8 cellular contexts compared by ENCODE assay signal in the genomic region with DNA sequence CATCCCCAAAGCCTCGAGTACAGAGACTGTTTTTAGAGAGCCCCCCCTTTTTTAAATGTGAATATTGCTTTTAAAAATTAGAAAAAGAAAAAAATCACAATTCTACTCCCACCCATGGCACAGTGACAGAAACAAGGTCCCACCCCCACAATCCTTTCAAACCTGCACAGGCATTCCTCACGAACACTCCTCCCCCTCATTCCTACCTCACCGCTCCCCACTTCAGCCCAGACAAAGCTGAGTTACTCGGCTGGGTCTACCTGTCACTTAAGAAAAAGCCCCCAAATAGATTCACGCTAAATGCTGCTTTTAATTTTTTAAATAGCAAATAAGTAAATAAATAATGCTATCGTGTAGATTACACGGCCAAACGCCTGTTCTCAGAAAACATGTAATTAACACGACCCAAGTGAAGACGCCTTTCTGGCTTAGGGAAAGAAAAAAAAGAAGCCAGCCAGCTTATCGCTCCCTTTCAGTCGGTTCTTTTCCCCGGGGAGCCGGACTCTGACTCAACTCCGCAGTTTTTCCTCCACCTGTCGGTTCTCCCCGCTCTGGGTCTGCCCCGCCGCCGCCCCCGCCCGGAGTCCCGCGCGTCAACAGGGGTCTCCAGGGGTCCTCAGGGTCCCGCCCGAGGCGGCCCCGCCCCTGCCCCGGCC. TPM values are rescaled to one million over a fixed set of nuclear protein-coding genes. Genes with fewer than 3 reads are reported as not detected.
DNase-seq lines count a peak whose midpoint lies in the region; ATAC-seq, FAIRE-seq and TF ChIP-seq lines count a peak whose summit lies in the region.

No MANE protein-coding gene starts in this region.

- intact Hi-C loops in K562 (cut with micrococcal nuclease), result loop anchor here (2.0 kb wide), 1 partner anchor 81 kb away; no protein-coding TSS in a partner anchor
- intact Hi-C loops in HepG2 (cut with micrococcal nuclease; ENCODE audit: unreplicated experiment), result loop anchor here (1.0 to 5.0 kb wide), 3 partner anchors 51 to 560 kb away; no protein-coding TSS in a partner anchor

- BruUV-seq in K562 (replicated peaks; lab: Mats Ljungman, UMichigan) (no TSS peak), HepG2 (replicated peaks; lab: Mats Ljungman, UMichigan) (no TSS peak)

- no peaks in the 10 kb centered on the region for H3K9me1 ChIP-seq in K562 (ENCODE audit: control insufficient read depth, insufficient read depth, low read length)

- DNase-seq in NCI-H2107 (lab: John Stamatoyannopoulos, UW), result peak; percentile 12
- no peak for DNase-seq in NCI-H2107 treated with DMSO at 0.1 percent for 48 hours (lab: John Stamatoyannopoulos, UW; ENCODE audit: unreplicated experiment)
- no peak for DNase-seq in LNCaP clone FGC (ENCODE audit: low read depth)
- DNase-seq in K562 (ENCODE audit: extremely low read depth in 1 of 4, low spot score in 3 of 4), result peak in 3 of 4 experiments; percentile 11 to 66 (median 46)
- no peak for DNase-seq in HepG2 (ENCODE audit: low spot score)
- peak; percentile 27 for DNase-seq in thoracic aorta (ENCODE audit: low spot score)

- CTCF ChIA-PET in K562 (lab: Yijun Ruan, JAX; ENCODE audit: low intra/inter-chr PET ratio), result interaction anchor here (0.9 to 2.4 kb wide), 3 partner anchors 79 to 92 kb away, joined by 4 to 8 read pairs (median 5); no protein-coding TSS in a partner anchor
- CTCF ChIA-PET in HepG2 (lab: Yijun Ruan, JAX; ENCODE audit: low intra/inter-chr PET ratio, low total read pairs), result interaction anchor here (1.7 kb wide), 1 partner anchor 80 kb away, joined by 14 read pairs; no protein-coding TSS in a partner anchor

- TF ChIP-seq POLR2A in K562 (conservative IDR thresholded peaks at IDR 0.05) (no peak), HepG2 (IDR thresholded peaks at IDR 0.05; ENCODE audit: insufficient read depth in 1 of 2, low read depth in 2 of 2, low read length in 2 of 2) (no peak)

- H3K36me3 ChIP-seq in K562 (ENCODE audit: control insufficient read depth, insufficient read depth, low read length), result no peaks in the 10 kb centered on the region
- no peaks in the 10 kb centered on the region for H3K36me3 ChIP-seq in HepG2 (replicated peaks in 1 of 2; ENCODE audit: control insufficient read depth in 1 of 2, insufficient read depth in 2 of 2, low read length in 2 of 2)
- H3K36me3 ChIP-seq in thoracic aorta, result no peaks in the 10 kb centered on the region

- FAIRE-seq in K562 (lab: Jason Lieb, UNC), result peak; percentile 23
- FAIRE-seq in HepG2 (lab: Jason Lieb, UNC), result no peak

- H2AFZ ChIP-seq in K562 (ENCODE audit: low read depth, low read length), result peak overlapping the region; percentile 43; the same call in 1 of the 2 replicates
- H2AFZ ChIP-seq in HepG2 (ENCODE audit: low read length), result no peak overlapping the region

- H3K9ac ChIP-seq in K562 (ENCODE audit: insufficient read depth in 1 of 2, low read depth in 2 of 2, low read length in 2 of 2), result peak overlapping the region in 1 of 2 experiments; percentile 91; a peak in 2 of 4 replicates
- peak overlapping the region; percentile 85 for H3K9ac ChIP-seq in HepG2 (ENCODE audit: insufficient read depth, low read depth, low read length)

- H3K4me2 ChIP-seq in K562 (ENCODE audit: insufficient read depth, low read length), result peak overlapping the region; percentile 74; the same call in 1 of the 2 replicates
- peak overlapping the region; percentile 78 for H3K4me2 ChIP-seq in HepG2 (ENCODE audit: low read depth, low read length)

- H3K79me2 ChIP-seq in K562 (ENCODE audit: control insufficient read depth, insufficient read depth, low read length) (no peaks in the 10 kb centered on the region), HepG2 (ENCODE audit: insufficient read depth, low read length) (peaks cover 16% of the 10 kb centered on the region)

- H3K4me3 ChIP-seq in LNCaP clone FGC (ENCODE audit: low read depth, low read length) (peak overlapping the region; percentile 66), K562 (peak overlapping the region; percentile 68), HepG2 (replicated peaks in 1 of 3; ENCODE audit: insufficient read depth in 1 of 3, low read depth in 2 of 3, low read length in 3 of 3) (peak overlapping the region; percentile 69 to 85 (median 81)), thoracic aorta (peak overlapping the region; percentile 95)

- H4K20me1 ChIP-seq in K562 (replicated peaks; ENCODE audit: control insufficient read depth, insufficient read depth, low read length) (no peaks in the 10 kb centered on the region), HepG2 (ENCODE audit: insufficient read depth, low read length) (no peaks in the 10 kb centered on the region)

- H3K4me1 ChIP-seq in K562 (replicated peaks in 1 of 2; ENCODE audit: control insufficient read depth in 2 of 2, insufficient read depth in 2 of 2, low read length in 2 of 2) (peaks cover 3% of the 10 kb centered on the region in 2 experiments; a peak in 2 of 5 replicates), HepG2 (ENCODE audit: insufficient read depth, low read length) (peaks cover 45% of the 10 kb centered on the region), thoracic aorta (ENCODE audit: control insufficient read depth in 1 of 2, low read depth in 2 of 2) (peaks cover 5 to 59% of the 10 kb centered on the region in 2 donors)

- WGBS in K562 (ENCODE audit: insufficient coverage, low coverage, missing lambda C conversion rate), result under 1% methylated on average over 18 of the region's 30 CpGs
- WGBS in HepG2 (ENCODE audit: low lambda C conversion rate), result 1% methylated on average over 23 of the region's 30 CpGs

- H3K27me3 ChIP-seq in K562 (ENCODE audit: control insufficient read depth in 2 of 2, insufficient read depth in 2 of 2, low read length in 2 of 2) (peaks cover 0 to 3% of the 10 kb centered on the region in 2 experiments; a peak in 2 of 5 replicates), HepG2 (ENCODE audit: control insufficient read depth in 1 of 2, insufficient read depth in 2 of 2, low read length in 2 of 2) (no peaks in the 10 kb centered on the region), thoracic aorta (replicated peaks; ENCODE audit: insufficient read depth) (no peaks in the 10 kb centered on the region)

- POLR2A ChIA-PET in K562 (lab: Yijun Ruan, JAX), result interaction anchor here (0.9 kb wide), 1 partner anchor 13 kb away, joined by 3 read pairs; no protein-coding TSS in a partner anchor
- POLR2A ChIA-PET in HepG2 (lab: Yijun Ruan, JAX), result interaction anchor here (1.3 to 2.7 kb wide), 5 partner anchors 11 to 78 kb away, joined by 3 to 30 read pairs (median 8); no protein-coding TSS in a partner anchor

- TF ChIP-seq RAD21 in K562 (CRISPR knock-in tag; conservative IDR thresholded peaks at IDR 0.05 in 1 of 2, IDR thresholded peaks at IDR 0.05 in 1 of 2) (no peak), HepG2 (CRISPR knock-in tag; IDR thresholded peaks at IDR 0.05) (no peak)

- H3K9me3 ChIP-seq in K562 (replicated peaks; ENCODE audit: control insufficient read depth, insufficient read depth, low read depth, low read length) (no peaks in the 10 kb centered on the region), HepG2 (ENCODE audit: low read length) (no peaks in the 10 kb centered on the region), thoracic aorta (no peaks in the 10 kb centered on the region)

- TF ChIP-seq CTCF in LNCaP clone FGC (IDR thresholded peaks at IDR 0.05; ENCODE audit: control insufficient read depth, extremely low read depth, insufficient read depth), result no peak
- no peak for TF ChIP-seq CTCF in K562 (IDR thresholded peaks at IDR 0.05 in 2 of 3, conservative IDR thresholded peaks at IDR 0.05 in 1 of 3; ENCODE audit: insufficient read depth in 2 of 3, low read depth in 1 of 3, low read length in 3 of 3)
- no peak for TF ChIP-seq CTCF in HepG2 (CRISPR knock-in tag; IDR thresholded peaks at IDR 0.05)
- no peak for TF ChIP-seq CTCF in thoracic aorta (IDR thresholded peaks at IDR 0.05)

- peak; percentile 9; the same call in 2 of the 3 replicates for ATAC-seq in K562
- peak; percentile 19 for ATAC-seq in HepG2
- peak; percentile 5 for ATAC-seq in thoracic aorta (ENCODE audit: insufficient number of reproducible peaks, low FRiP score, low read depth)
- no peak for ATAC-seq in HG02798 (IDR thresholded peaks at IDR 0.05; ENCODE audit: poor library complexity, unreplicated experiment)
- ATAC-seq in HG02981 (IDR thresholded peaks at IDR 0.05; ENCODE audit: unreplicated experiment), result no peak

- no peak overlapping the region for H3K27ac ChIP-seq in K562 (ENCODE audit: extremely low read depth, low read depth, low read length)
- peak overlapping the region; percentile 90 for H3K27ac ChIP-seq in HepG2 (ENCODE audit: extremely low read length, insufficient read depth, low read length)
- H3K27ac ChIP-seq in thoracic aorta, result peak overlapping the region; percentile 85 to 94

- TF ChIP-seq EP300 in K562 (IDR thresholded peaks at IDR 0.05; ENCODE audit: low read length), result no peak
- TF ChIP-seq EP300 in HepG2 (IDR thresholded peaks at IDR 0.05; ENCODE audit: low read depth in 2 of 2, low read length in 2 of 2), result no peak
- TF ChIP-seq EP300 in HepG2 (CRISPR knock-in tag; IDR thresholded peaks at IDR 0.05; ENCODE audit: borderline replicate concordance), result no peak

- in situ Hi-C loops in K562 (cut with MboI), result no loop called here
- in situ Hi-C loops in HepG2 (cut with HindIII; ENCODE audit: extremely low pct_ligation_motif_present, low pct_unique_long_range_greater_than_20kb), result loop anchor here (10.0 kb wide), 1 partner anchor 63 kb away; no protein-coding TSS in a partner anchor

RNA-seq across cellular contexts. Expression of a gene that starts 0.7 kb away (rescaled TPM):
- 0.56 and 0.67 TPM in 2 replicates for total RNA-seq in K562 (2011; cell fraction: chromatin; rRNA removed; ENCODE audit: low replicate concordance)
- total RNA-seq in K562 (2011; cell fraction: nucleolus; rRNA removed), result 0.13 and 0.83 TPM in 2 replicates
- 0.69 and 1.0 TPM in 2 replicates for total RNA-seq in K562 (2011; cell fraction: nucleoplasm; rRNA removed)
- total RNA-seq in K562 (2014; rRNA removed), result 0.20 and 0.23 TPM in 2 replicates
- total RNA-seq in K562 (2014; rRNA removed; fragmentation: Illumina TruSeq; extraction: Trizol), result 0.25 and 0.35 TPM in 2 replicates
- 0.15 and 0.22 TPM in 2 replicates for total RNA-seq in K562 (2015; rRNA removed; fragmentation: Illumina TruSeq; extraction: Trizol)
- total RNA-seq in K562 (2021), result 0.27 and 0.38 TPM in 2 replicates
- 0.28 and 0.50 TPM in 2 replicates for polyA plus RNA-seq in K562 (2011; rRNA removed)
- polyA plus RNA-seq in K562 (2011; cell fraction: cytosol; rRNA removed), result 0.06 and 0.25 TPM in 2 replicates
- 0.28 and 0.50 TPM in 2 replicates for polyA plus RNA-seq in K562 (2011; cell fraction: nucleus; rRNA removed)
- polyA plus RNA-seq in K562 (2012), result 0.17 and 0.39 TPM in 2 replicates
- polyA plus RNA-seq in K562 (2014; fragmentation: Illumina TruSeq; extraction: Trizol), result 0.12 and 0.22 TPM in 2 replicates
- under 1 TPM; 0.03 TPM for polyA plus RNA-seq in K562 (2014; fragmentation: Nextera tagmentation; extraction: Ambion mirVana)
- 0.28 and 0.39 TPM in 2 replicates for polyA plus RNA-seq in K562 (2014; rRNA removed)
- 1.2 and 1.3 TPM in 2 replicates for polyA minus RNA-seq in K562 (2011; rRNA and poly(A)+ RNA removed)
- 0.29 TPM in 1 of 2 replicates, not detected in the other for polyA minus RNA-seq in K562 (2011; cell fraction: cytosol; rRNA and poly(A)+ RNA removed)
- polyA minus RNA-seq in K562 (2011; cell fraction: nucleus; rRNA and poly(A)+ RNA removed), result 0.22 and 0.27 TPM in 2 replicates
- 16.4 and 23.8 TPM in 2 replicates for total RNA-seq in HepG2 (2016; rRNA removed; fragmentation: Illumina TruSeq; extraction: Trizol)
- 4.7 and 4.9 TPM in 2 replicates for total RNA-seq in HepG2 (2016; cell fraction: cytosol; rRNA removed; fragmentation: Illumina TruSeq; extraction: Trizol; ENCODE audit: low read depth)
- 15.7 and 24.1 TPM in 2 replicates for total RNA-seq in HepG2 (2016; cell fraction: insoluble cytoplasmic fraction; rRNA removed; fragmentation: Illumina TruSeq; extraction: Trizol)
- 13.2 and 13.5 TPM in 2 replicates for total RNA-seq in HepG2 (2016; cell fraction: membrane; rRNA removed; fragmentation: Illumina TruSeq; extraction: Trizol)
- total RNA-seq in HepG2 (2016; cell fraction: nucleus; rRNA removed; fragmentation: Illumina TruSeq; extraction: Trizol), result 13.9 and 16.9 TPM in 2 replicates
- polyA plus RNA-seq in HepG2 (2011; rRNA removed), result 6.8 and 7.0 TPM in 2 replicates
- polyA plus RNA-seq in HepG2 (2011; cell fraction: cytosol; rRNA removed), result 4.1 and 4.3 TPM in 2 replicates
- polyA plus RNA-seq in HepG2 (2011; cell fraction: nucleus; rRNA removed), result 3.2 and 3.9 TPM in 2 replicates
- polyA plus RNA-seq in HepG2 (2012), result 4.3 and 5.3 TPM in 2 replicates
- polyA plus RNA-seq in HepG2 (2016; cell fraction: cytosol; fragmentation: Illumina TruSeq; extraction: Trizol; ENCODE audit: low read depth), result 1.6 and 1.8 TPM in 2 replicates
- 14.2 and 15.0 TPM in 2 replicates for polyA plus RNA-seq in HepG2 (2016; cell fraction: insoluble cytoplasmic fraction; fragmentation: Illumina TruSeq; extraction: Trizol; ENCODE audit: low read depth)
- 4.8 and 5.4 TPM in 2 replicates for polyA plus RNA-seq in HepG2 (2016; cell fraction: membrane; fragmentation: Illumina TruSeq; extraction: Trizol; ENCODE audit: low read depth)
- 8.0 and 8.2 TPM in 2 replicates for polyA plus RNA-seq in HepG2 (2016; cell fraction: nucleus; fragmentation: Illumina TruSeq; extraction: Trizol; ENCODE audit: insufficient read depth, low read depth)
- 10.8 and 31.2 TPM in 2 replicates for polyA minus RNA-seq in HepG2 (2011; rRNA and poly(A)+ RNA removed; ENCODE audit: low replicate concordance)
- polyA minus RNA-seq in HepG2 (2011; cell fraction: cytosol; rRNA and poly(A)+ RNA removed), result 12.3 and 12.6 TPM in 2 replicates
- 17.6 and 21.8 TPM in 2 replicates for polyA minus RNA-seq in HepG2 (2011; cell fraction: nucleus; rRNA and poly(A)+ RNA removed)
- 10 to 100 TPM; 28.2 to 48.5 TPM for total RNA-seq in thoracic aorta

Comparison
In these comparisons a context has a peak if more than half of its experiments do, and no peak if none do; other contexts are left out.
1. DNase-seq: peak in NCI-H2107 (single experiment), K562 (3 of 4) and thoracic aorta (single experiment); none in NCI-H2107 treated with DMSO at 0.1 percent for 48 hours (single experiment), LNCaP clone FGC (single experiment) and HepG2 (single experiment).
2. ATAC-seq: peak in K562 (single experiment), HepG2 (single experiment) and thoracic aorta (single experiment); none in HG02798 (single experiment) and HG02981 (single experiment).
3. Peak in every context shown above with its lines, with median percentiles within 50 percentile points of each other: H3K4me3 ChIP-seq.